8 cellular contexts compared by ENCODE assay signal in genomic region chr7:94301024-94301588, GRCh38.
DNase-seq lines count a peak whose midpoint lies in the region; ATAC-seq and TF ChIP-seq lines count a peak whose summit lies in the region.

No MANE protein-coding gene starts in this region.

- H2AFZ ChIP-seq in hepatocyte: no peak overlapping the region

- no peaks in the 10 kb centered on the region for H3K27me3 ChIP-seq in hepatocyte
- no peaks in the 10 kb centered on the region for H3K27me3 ChIP-seq in skeletal muscle tissue (ENCODE audit: control insufficient read depth in 3 of 3, insufficient read depth in 3 of 3, low read length in 3 of 3)

- H3K9me2 ChIP-seq in hepatocyte (replicated peaks; ENCODE audit: insufficient read depth): no peaks in the 10 kb centered on the region

- no peaks in the 10 kb centered on the region for H3K36me3 ChIP-seq in hepatocyte (replicated peaks; ENCODE audit: insufficient read depth, low read depth)
- no peaks in the 10 kb centered on the region for H3K36me3 ChIP-seq in skeletal muscle tissue (ENCODE audit: control insufficient read depth in 3 of 3, insufficient read depth in 3 of 3, low read length in 3 of 3)

- H3K4me3 ChIP-seq in hepatocyte (no peak overlapping the region), skeletal muscle tissue (ENCODE audit: low read length in 3 of 3) (no peak overlapping the region)

- H3K4me1 Mint-ChIP-seq in activated T-helper 17 cell treated with anti-CD3 and anti-CD28 coated beads, Interleukin-2, amount 50 U/mL, for 72 hours: no peaks in the 10 kb centered on the region

- WGBS in hepatocyte (ENCODE audit: low lambda C conversion rate, missing lambda C conversion rate): 16% methylated on average over 6 of the region's 6 CpGs

- no peak overlapping the region for H3K27ac Mint-ChIP-seq in activated T-helper 17 cell treated with anti-CD3 and anti-CD28 coated beads, Interleukin-2, amount 50 U/mL, for 72 hours

- no peaks in the 10 kb centered on the region for H3K9me3 Mint-ChIP-seq in activated T-helper 17 cell treated with anti-CD3 and anti-CD28 coated beads, Interleukin-2, amount 50 U/mL, for 72 hours

- peaks cover 50% of the 10 kb centered on the region for H3K4me1 ChIP-seq in hepatocyte (ENCODE audit: insufficient read depth)
- H3K4me1 ChIP-seq in skeletal muscle tissue (ENCODE audit: control insufficient read depth in 3 of 3, insufficient read depth in 3 of 3, low read length in 3 of 3): peaks cover 0 to 11% (median 6%) of the 10 kb centered on the region in 3 donors

- no peaks in the 10 kb centered on the region for H3K79me2 ChIP-seq in hepatocyte

- peaks cover 14% of the 10 kb centered on the region for H3K27me3 Mint-ChIP-seq in activated T-helper 17 cell treated with anti-CD3 and anti-CD28 coated beads, Interleukin-2, amount 50 U/mL, for 72 hours

- H3K9me3 ChIP-seq in hepatocyte (ENCODE audit: low read depth) (no peaks in the 10 kb centered on the region), skeletal muscle tissue (ENCODE audit: control insufficient read depth in 3 of 3, low read length in 3 of 3) (no peaks in the 10 kb centered on the region)

- no peaks in the 10 kb centered on the region for H4K20me1 ChIP-seq in hepatocyte (ENCODE audit: insufficient read depth, poor library complexity, severe bottlenecking)

- no peaks in the 10 kb centered on the region for H3K36me3 Mint-ChIP-seq in activated T-helper 17 cell treated with anti-CD3 and anti-CD28 coated beads, Interleukin-2, amount 50 U/mL, for 72 hours (ENCODE audit: low read depth)

- peak; percentile 98 for DNase-seq in HCEC 1CT
- peak; percentile 99 for DNase-seq in amniotic epithelial cell (ENCODE audit: low read depth)
- DNase-seq in hepatocyte (ENCODE audit: low spot score): peak; percentile 91
- DNase-seq in stimulated activated naive CD4-positive, alpha-beta T cell treated with Interleukin-2 at 50 U/mL for 16 hours (lab: John Stamatoyannopoulos, UW): no peak
- no peak for DNase-seq in pons (ENCODE audit: low spot score)

- peak overlapping the region; percentile 59 for H3K4me2 ChIP-seq in hepatocyte

- H3K27ac ChIP-seq in hepatocyte: peak overlapping the region; percentile 97
- peak overlapping the region; percentile 59 for H3K27ac ChIP-seq in skeletal muscle tissue (ENCODE audit: low read depth, low read length)

- H3K9ac ChIP-seq in skeletal muscle tissue (ENCODE audit: low read depth in 1 of 3, low read length in 3 of 3): no peak overlapping the region

- no peak for ATAC-seq in activated T-helper 17 cell treated with anti-CD3 and anti-CD28 coated beads, Interleukin-2, amount 50 U/mL, for 72 hours (replicated peaks)
- no peak for ATAC-seq in HG03469 (IDR thresholded peaks at IDR 0.05; ENCODE audit: unreplicated experiment)

- H3K4me3 Mint-ChIP-seq in activated T-helper 17 cell treated with anti-CD3 and anti-CD28 coated beads, Interleukin-2, amount 50 U/mL, for 72 hours: no peak overlapping the region

- TF ChIP-seq CTCF in hepatocyte (IDR thresholded peaks at IDR 0.05; ENCODE audit: poor library complexity): no peak

Comparison
In these comparisons a context has a peak if more than half of its experiments do, and no peak if none do; other contexts are left out.
1. DNase-seq: peak in HCEC 1CT (single experiment), amniotic epithelial cell (single experiment) and hepatocyte (single experiment); none in stimulated activated naive CD4-positive, alpha-beta T cell treated with Interleukin-2 at 50 U/mL for 16 hours (single experiment) and pons (single experiment).